12 cellular contexts compared by ENCODE assay signal in genomic region chr2:156526950-156527636, GRCh38.
DNase-seq lines count a peak whose midpoint lies in the region; ATAC-seq and TF ChIP-seq lines count a peak whose summit lies in the region.
"Had no signal": no experiment of that assay in that cellular context is flagged by ENCODE, and none has a peak within 500 bp of the region (broad histone marks: within the 10 kb centered on the region; RNA-seq: fewer than 3 reads in every experiment).

No MANE protein-coding gene starts in this region.

- H3K36me3 Mint-ChIP-seq in activated CD8-positive, alpha-beta memory T cell treated with anti-CD3 and anti-CD28 coated beads, Interleukin-2, amount 10 ng/mL, durations not matched to agents 7 days and 5 days, result peaks cover 11% of the 10 kb centered on the region
- peaks cover 22% of the 10 kb centered on the region for H3K36me3 Mint-ChIP-seq in stimulated activated naive CD8-positive, alpha-beta T cell treated with anti-CD3 and anti-CD28 coated beads, Interleukin-15, Interleukin-2, amounts not matched to agents 100 ng/mL and 50 ng/mL, for 24 hours (ENCODE audit: low read depth)

- intact Hi-C loops in ascending aorta (cut with DNase I), result no loop called here

- H3K27ac ChIP-seq in ascending aorta, result no peak overlapping the region
- H3K27ac ChIP-seq: colonic mucosa, gastroesophageal sphincter had no signal

- no peaks in the 10 kb centered on the region for H3K27me3 ChIP-seq in ascending aorta
- H3K27me3 ChIP-seq: colonic mucosa, gastroesophageal sphincter had no signal

- CTCF ChIA-PET in activated CD8-positive, alpha-beta memory T cell treated with anti-CD3 and anti-CD28 coated beads, Interleukin-2, amount 10 ng/mL, durations not matched to agents 7 days and 5 days (lab: Charles Lee), result no interaction called here

- no peak overlapping the region for H3K27ac Mint-ChIP-seq in activated CD8-positive, alpha-beta memory T cell treated with anti-CD3 and anti-CD28 coated beads, Interleukin-2, amount 10 ng/mL, durations not matched to agents 7 days and 5 days
- H3K27ac Mint-ChIP-seq in stimulated activated naive CD8-positive, alpha-beta T cell treated with anti-CD3 and anti-CD28 coated beads, Interleukin-15, Interleukin-2, amounts not matched to agents 100 ng/mL and 50 ng/mL, for 24 hours, result peak overlapping the region; percentile 38

- no peak overlapping the region for H3K4me3 Mint-ChIP-seq in activated CD8-positive, alpha-beta memory T cell treated with anti-CD3 and anti-CD28 coated beads, Interleukin-2, amount 10 ng/mL, durations not matched to agents 7 days and 5 days
- H3K4me3 Mint-ChIP-seq in stimulated activated naive CD8-positive, alpha-beta T cell treated with anti-CD3 and anti-CD28 coated beads, Interleukin-15, Interleukin-2, amounts not matched to agents 100 ng/mL and 50 ng/mL, for 24 hours, result no peak overlapping the region

- H3K4me3 ChIP-seq in ascending aorta, result no peak overlapping the region
- H3K4me3 ChIP-seq: colonic mucosa, gastroesophageal sphincter had no signal

- no peaks in the 10 kb centered on the region for H3K4me1 ChIP-seq in ascending aorta
- H3K4me1 ChIP-seq: colonic mucosa, gastroesophageal sphincter had no signal

- no peaks in the 10 kb centered on the region for H3K27me3 Mint-ChIP-seq in activated CD8-positive, alpha-beta memory T cell treated with anti-CD3 and anti-CD28 coated beads, Interleukin-2, amount 10 ng/mL, durations not matched to agents 7 days and 5 days
- no peaks in the 10 kb centered on the region for H3K27me3 Mint-ChIP-seq in stimulated activated naive CD8-positive, alpha-beta T cell treated with anti-CD3 and anti-CD28 coated beads, Interleukin-15, Interleukin-2, amounts not matched to agents 100 ng/mL and 50 ng/mL, for 24 hours

- peaks cover 9% of the 10 kb centered on the region for H3K4me1 Mint-ChIP-seq in activated CD8-positive, alpha-beta memory T cell treated with anti-CD3 and anti-CD28 coated beads, Interleukin-2, amount 10 ng/mL, durations not matched to agents 7 days and 5 days
- peaks cover 11% of the 10 kb centered on the region for H3K4me1 Mint-ChIP-seq in stimulated activated naive CD8-positive, alpha-beta T cell treated with anti-CD3 and anti-CD28 coated beads, Interleukin-15, Interleukin-2, amounts not matched to agents 100 ng/mL and 50 ng/mL, for 24 hours (ENCODE audit: low read depth)

- TF ChIP-seq CTCF in ascending aorta (IDR thresholded peaks at IDR 0.05), result no peak

- ATAC-seq in activated CD8-positive, alpha-beta memory T cell treated with anti-CD3 and anti-CD28 coated beads, Interleukin-2, amount 10 ng/mL, durations not matched to agents 7 days and 5 days, result peak; percentile 80
- ATAC-seq in GM21786 (IDR thresholded peaks at IDR 0.05; ENCODE audit: unreplicated experiment) (peak; percentile 97), HG03280 (IDR thresholded peaks at IDR 0.05; ENCODE audit: unreplicated experiment) (peak; percentile 95)
- ATAC-seq: gastroesophageal sphincter, PC-3 had no signal

- peaks cover 0 to 4% of the 10 kb centered on the region in 2 donors for H3K36me3 ChIP-seq in ascending aorta
- H3K36me3 ChIP-seq: colonic mucosa had no signal

- H3K9me3 Mint-ChIP-seq in activated CD8-positive, alpha-beta memory T cell treated with anti-CD3 and anti-CD28 coated beads, Interleukin-2, amount 10 ng/mL, durations not matched to agents 7 days and 5 days (ENCODE audit: low read depth), result no peaks in the 10 kb centered on the region
- no peaks in the 10 kb centered on the region for H3K9me3 Mint-ChIP-seq in stimulated activated naive CD8-positive, alpha-beta T cell treated with anti-CD3 and anti-CD28 coated beads, Interleukin-15, Interleukin-2, amounts not matched to agents 100 ng/mL and 50 ng/mL, for 24 hours

- no peaks in the 10 kb centered on the region for H3K9me3 ChIP-seq in ascending aorta
- H3K9me3 ChIP-seq: colonic mucosa, gastroesophageal sphincter had no signal

- no peak for DNase-seq in activated CD8-positive, alpha-beta memory T cell treated with anti-CD3 and anti-CD28 coated beads, Interleukin-2, amount 10 ng/mL, durations not matched to agents 7 days and 5 days
- no peak for DNase-seq in activated CD8-positive, alpha-beta memory T cell treated with anti-CD3 and anti-CD28 coated beads, Interleukin-2, amount 50 U/mL, for 4 hours
- DNase-seq in ascending aorta (ENCODE audit: low spot score in 2 of 2) (no peak), NCI-H446 treated with DMSO at 0.1 percent for 48 hours (lab: John Stamatoyannopoulos, UW) (no peak), occipital lobe (lab: John Stamatoyannopoulos, UW) (no peak)
- DNase-seq: colonic mucosa, NCI-H1694, PC-3 had no signal
